8 cellular contexts compared by ENCODE assay signal in genomic region chr5:178203670-178204204, GRCh38. TPM values are rescaled to one million over a fixed set of nuclear protein-coding genes. Genes with fewer than 3 reads are reported as not detected.
DNase-seq lines count a peak whose midpoint lies in the region; ATAC-seq and TF ChIP-seq lines count a peak whose summit lies in the region.

No MANE protein-coding gene starts in this region.

- H3K27me3 Mint-ChIP-seq in MCF 10A (ENCODE audit: insufficient read depth, unreplicated experiment) = no peaks in the 10 kb centered on the region
- no peaks in the 10 kb centered on the region for H3K27me3 Mint-ChIP-seq in memory B cell

- H3K4me3 ChIP-seq in HUES6 (ENCODE audit: low read depth, low read length) (peak overlapping the region; percentile 78), upper lobe of right lung (peak overlapping the region; percentile 77)

- intact Hi-C loops in MCF 10A (cut with micrococcal nuclease) (loop anchor here (2.0 kb wide), 1 partner anchor 29 kb away; the partner anchor contains the start of gene PHYKPL), upper lobe of right lung (cut with DNase I) (no loop called here)

- CTCF ChIA-PET in MCF 10A (lab: Yijun Ruan, JAX) = interaction anchor here (0.6 kb wide), 1 partner anchor 142 kb away, joined by 3 read pairs; no protein-coding TSS in a partner anchor

- peak overlapping the region; percentile 69; the same call in 1 of the 2 replicates for H3K27ac ChIP-seq in HUES6 (ENCODE audit: low read depth, low read length)
- H3K27ac ChIP-seq in upper lobe of right lung = peak overlapping the region; percentile 91

- H3K36me3 ChIP-seq in HUES6 (ENCODE audit: control insufficient read depth, insufficient read depth, low read length) = peaks cover 35% of the 10 kb centered on the region
- H3K36me3 ChIP-seq in upper lobe of right lung = peaks cover 27% of the 10 kb centered on the region

- H3K27ac Mint-ChIP-seq in MCF 10A (ENCODE audit: low read depth, unreplicated experiment) = peak overlapping the region; percentile 99
- peak overlapping the region; percentile 98 for H3K27ac Mint-ChIP-seq in memory B cell

- POLR2A ChIA-PET in MCF 10A (lab: Yijun Ruan, JAX) = interaction anchor here (0.6 to 4.9 kb wide), 23 partner anchors 10 to 1420 kb away, joined by 3 to 44 read pairs (median 5); partner anchors contain the start of genes HNRNPH1, NHP2 and PHYKPL

- TF ChIP-seq CTCF in MCF 10A (IDR thresholded peaks at IDR 0.05; ENCODE audit: unreplicated experiment) (no peak), upper lobe of right lung (IDR thresholded peaks at IDR 0.05) (no peak)

- ATAC-seq in memory B cell (ENCODE audit: low read depth) (peak; percentile 9), upper lobe of right lung (no peak)

- peak overlapping the region; percentile 96 for H3K9ac ChIP-seq in HUES6 (ENCODE audit: low read length)

- H3K4me1 Mint-ChIP-seq in MCF 10A (ENCODE audit: insufficient read depth, unreplicated experiment) = peaks cover 50% of the 10 kb centered on the region
- peaks cover 26% of the 10 kb centered on the region for H3K4me1 Mint-ChIP-seq in memory B cell

- TSS peak; percentile 62 for BruUV-seq in MCF 10A (replicated peaks; lab: Mats Ljungman, UMichigan)

- H3K4me3 Mint-ChIP-seq in MCF 10A (ENCODE audit: unreplicated experiment) (peak overlapping the region; percentile 99), memory B cell (peak overlapping the region; percentile 99)

- H3K9me3 Mint-ChIP-seq in MCF 10A (ENCODE audit: unreplicated experiment) (no peaks in the 10 kb centered on the region), memory B cell (no peaks in the 10 kb centered on the region)

- H3K9me3 ChIP-seq in HUES6 (ENCODE audit: control insufficient read depth, insufficient read depth, low read depth, low read length) = no peaks in the 10 kb centered on the region
- H3K9me3 ChIP-seq in upper lobe of right lung = no peaks in the 10 kb centered on the region

- H3K27me3 ChIP-seq in HUES6 (ENCODE audit: control insufficient read depth, insufficient read depth, low read length) (peaks cover 5% of the 10 kb centered on the region; the same call in 1 of the 2 replicates), upper lobe of right lung (no peaks in the 10 kb centered on the region)

- peak; percentile 56 for DNase-seq in GM19238 (ENCODE audit: insufficient read length, low spot score)
- no peak for DNase-seq in MCF 10A (ENCODE audit: unreplicated experiment)
- DNase-seq in memory B cell (ENCODE audit: low spot score in 2 of 2) = no peak
- DNase-seq in upper lobe of right lung = no peak
- DNase-seq in NCI-H446 treated with DMSO at 0.1 percent for 48 hours (lab: John Stamatoyannopoulos, UW) = no peak
- DNase-seq in activated effector memory CD4-positive, alpha-beta T cell treated with anti-CD3 and anti-CD28 coated beads, Interleukin-2, amount 50 U/mL, for 16 hours = no peak
- no peak for DNase-seq in midbrain (lab: John Stamatoyannopoulos, UW)

- peaks cover 47% of the 10 kb centered on the region for H3K36me3 Mint-ChIP-seq in MCF 10A (ENCODE audit: insufficient read depth, unreplicated experiment)
- peaks cover 15% of the 10 kb centered on the region for H3K36me3 Mint-ChIP-seq in memory B cell

- H3K4me1 ChIP-seq in HUES6 (ENCODE audit: control insufficient read depth, insufficient read depth, low read length) (peaks cover 9% of the 10 kb centered on the region; the same call in 1 of the 2 replicates), upper lobe of right lung (peaks cover 30% of the 10 kb centered on the region)

RNA-seq across cellular contexts. Expression of gene HNRNPAB, which starts 0.6 kb away (rescaled TPM):
- total RNA-seq in MCF 10A (2022) (313 and 364 TPM in 2 replicates), upper lobe of right lung (116 TPM)

RNA-seq across cellular contexts. Expression of gene GMCL2, which starts 16.6 kb away (rescaled TPM):
- not detected in 2 replicates for total RNA-seq in MCF 10A (2022)
- not detected for total RNA-seq in upper lobe of right lung

RNA-seq across cellular contexts. Expression of gene PHYKPL, which starts 28.9 kb away (rescaled TPM):
- 112 and 115 TPM in 2 replicates for total RNA-seq in MCF 10A (2022)
- 96.1 TPM for total RNA-seq in upper lobe of right lung

RNA-seq across cellular contexts. Expression of gene NHP2, which starts 50.1 kb away (rescaled TPM):
- total RNA-seq in MCF 10A (2022) (322 and 327 TPM in 2 replicates), upper lobe of right lung (60.1 TPM)
